In genomic region chr14:36181417-36181816, GRCh38 we compare ENCODE assay signal across 1 cellular context.
TF ChIP-seq lines count a peak whose summit lies in the region.

No MANE protein-coding gene starts in this region.

TF ChIP-seq in HepG2, 621 proteins besides CTCF, POLR2A, EP300 and RAD21:
- TF ChIP-seq HNF4A (CRISPR knock-in tag; IDR thresholded peaks at IDR 0.05) (no peak), NR3C1 (CRISPR knock-in tag; IDR thresholded peaks at IDR 0.05) (no peak), CHD2 (IDR thresholded peaks at IDR 0.05; ENCODE audit: low read depth, low read length) (no peak), ZNF224 (CRISPR knock-in tag; IDR thresholded peaks at IDR 0.05) (no peak)
